26 cellular contexts compared by ENCODE assay signal in the genomic region with DNA sequence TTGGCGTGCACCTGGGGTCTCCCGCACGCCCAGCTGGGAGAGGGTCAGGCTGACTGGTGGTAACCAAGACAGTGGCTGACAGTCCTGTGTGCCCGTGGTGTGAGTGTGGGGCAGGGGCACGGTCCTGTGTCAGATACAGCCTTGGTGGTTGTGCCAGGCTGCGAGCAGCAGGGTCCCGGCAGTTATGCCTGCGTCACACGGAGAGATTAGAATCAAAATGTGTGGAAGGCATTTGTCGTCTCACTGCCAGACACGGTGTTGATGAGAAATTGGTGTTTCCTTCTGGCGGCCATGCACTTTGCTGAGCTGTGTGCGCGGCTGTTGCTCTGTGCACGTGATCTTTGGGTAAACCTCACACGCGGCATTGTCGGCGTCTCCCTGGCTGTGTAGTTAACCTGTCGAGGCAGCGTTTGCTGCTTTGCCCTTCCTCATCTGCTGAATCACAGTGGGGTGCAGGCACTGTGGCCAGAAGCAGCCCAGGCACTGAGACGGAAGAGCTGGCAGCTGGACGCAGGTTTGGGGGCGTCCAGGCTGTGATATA.
DNase-seq lines count a peak whose midpoint lies in the region; ATAC-seq and TF ChIP-seq lines count a peak whose summit lies in the region.
"Had no signal": no experiment of that assay in that cellular context is flagged by ENCODE, and none has a peak within 500 bp of the region (broad histone marks: within the 10 kb centered on the region; RNA-seq: fewer than 3 reads in every experiment).

No MANE protein-coding gene starts in this region.

- no peak for ATAC-seq in GM18870 (IDR thresholded peaks at IDR 0.05; ENCODE audit: unreplicated experiment)
- no peak for ATAC-seq in HG03565 (IDR thresholded peaks at IDR 0.05; ENCODE audit: unreplicated experiment)
- no peak for ATAC-seq in GM18867 (IDR thresholded peaks at IDR 0.05; ENCODE audit: unreplicated experiment)
- ATAC-seq: SK-N-SH treated with all-trans-retinoic acid at 6 μM for 48 hours had no signal

- peaks cover 15% of the 10 kb centered on the region for H3K4me1 Mint-ChIP-seq in type B pancreatic cell (ENCODE audit: unreplicated experiment)
- H3K4me1 Mint-ChIP-seq: memory B cell had no signal

- H3K4me3 ChIP-seq in dorsolateral prefrontal cortex, result no peak overlapping the region
- H3K4me3 ChIP-seq: thoracic aorta had no signal

- intact Hi-C loops in dorsolateral prefrontal cortex (cut with DNase I), result no loop called here

- H3K27me3 ChIP-seq in dorsolateral prefrontal cortex, result no peaks in the 10 kb centered on the region

- H3K9me3 Mint-ChIP-seq in type B pancreatic cell, result peaks cover 7% of the 10 kb centered on the region

- peaks cover 16% of the 10 kb centered on the region for H3K36me3 Mint-ChIP-seq in type B pancreatic cell

- peak; percentile 41 for DNase-seq in activated effector memory CD4-positive, alpha-beta T cell treated with anti-CD3 and anti-CD28 coated beads, Interleukin-2, amount 50 U/mL, for 16 hours
- DNase-seq in activated effector memory CD4-positive, alpha-beta T cell treated with Interleukin-2 at 50 U/mL for 16 hours, result no peak
- DNase-seq in dorsolateral prefrontal cortex (peak in 7 of 10 donors; percentile 6 to 40 (median 30)), mesenteric fat pad (ENCODE audit: low spot score) (peak; percentile 67), type B pancreatic cell (ENCODE audit: extremely low spot score, unreplicated experiment) (peak; percentile 63)
- DNase-seq: activated CD4-positive, alpha-beta T cell treated with anti-CD3 and anti-CD28 coated beads for 4 hours; activated naive CD4-positive, alpha-beta T cell treated with Interleukin-2 at 50 U/mL for 16 hours; activated T-cell treated with anti-CD3 and anti-CD28 coated beads, Interleukin-2, amount 50 U/mL, for 24 hours; CD4-positive, alpha-beta T cell; dermis blood vessel endothelial cell; GOT3; KBM-7; kidney glomerular epithelial cell; NCI-H187; NCI-H748 treated with DMSO at 0.1 percent for 48 hours; retina; stimulated activated CD4-positive, alpha-beta T cell treated with anti-CD3 and anti-CD28 coated beads, Interleukin-4, amount 100 ng/mL, for 4 hours; stimulated activated naive CD4-positive, alpha-beta T cell; T-helper 2 cell had no signal

- H3K27ac ChIP-seq in dorsolateral prefrontal cortex, result peak overlapping the region in 1 of 59 donors; percentile 1
- H3K27ac ChIP-seq: 22Rv1, thoracic aorta had no signal

- H3K27me3 Mint-ChIP-seq in type B pancreatic cell, result peaks cover 11% of the 10 kb centered on the region
- H3K27me3 Mint-ChIP-seq: activated T-cell treated with anti-CD3 and anti-CD28 coated beads, Interleukin-2, amount 50 U/mL, for 24 hours; CD4-positive, alpha-beta T cell; memory B cell had no signal

- no peak overlapping the region for H3K4me3 Mint-ChIP-seq in type B pancreatic cell
- H3K4me3 Mint-ChIP-seq: activated T-cell treated with anti-CD3 and anti-CD28 coated beads, Interleukin-2, amount 50 U/mL, for 24 hours; CD4-positive, alpha-beta T cell; memory B cell had no signal

- H3K27ac Mint-ChIP-seq in type B pancreatic cell, result no peak overlapping the region
- H3K27ac Mint-ChIP-seq: activated T-cell treated with anti-CD3 and anti-CD28 coated beads, Interleukin-2, amount 50 U/mL, for 24 hours; CD4-positive, alpha-beta T cell; memory B cell had no signal

- no peak for TF ChIP-seq CTCF in dorsolateral prefrontal cortex (IDR thresholded peaks at IDR 0.05 in 54 of 56, conservative IDR thresholded peaks at IDR 0.05 in 2 of 56; ENCODE audit: low read depth in 1 of 56, partially characterized antibody in 56 of 56)
- TF ChIP-seq CTCF in type B pancreatic cell (conservative IDR thresholded peaks at IDR 0.05), result no peak
